11 cellular contexts compared by ENCODE assay signal in genomic region chr7:47670738-47671137, GRCh38.
A peak's percentile ranks its signal among the peaks of the same experiment; 100 is the strongest.
DNase-seq lines count a peak whose midpoint lies in the region; ATAC-seq and TF ChIP-seq lines count a peak whose summit lies in the region.
"Had no signal": no experiment of that assay in that cellular context is flagged by ENCODE, and none has a peak within 500 bp of the region (broad histone marks: within the 10 kb centered on the region; RNA-seq: fewer than 3 reads in every experiment).

No MANE protein-coding gene starts in this region.

- H4K20me1 ChIP-seq in OCI-LY7 (ENCODE audit: insufficient read depth, low read length) (no peaks in the 10 kb centered on the region), PC-3 (ENCODE audit: low read length) (no peaks in the 10 kb centered on the region)

- H3K36me3 ChIP-seq in GM06990 (ENCODE audit: control insufficient read depth, insufficient read depth, low read length) (no peaks in the 10 kb centered on the region), OCI-LY7 (ENCODE audit: insufficient read depth, low read length) (no peaks in the 10 kb centered on the region), PC-3 (ENCODE audit: low read depth, low read length) (no peaks in the 10 kb centered on the region)

- H3K9me3 Mint-ChIP-seq in activated naive CD8-positive, alpha-beta T cell treated with anti-CD3 and anti-CD28 coated beads, Interleukin-2, amount 50 U/mL, for 24 hours: no peaks in the 10 kb centered on the region

- H3K9ac ChIP-seq in PC-3 (ENCODE audit: low read length): no peak overlapping the region

- peaks cover 12% of the 10 kb centered on the region for H3K4me1 Mint-ChIP-seq in activated naive CD8-positive, alpha-beta T cell treated with anti-CD3 and anti-CD28 coated beads, Interleukin-2, amount 50 U/mL, for 24 hours

- peak; percentile 66 for ATAC-seq in GM19351 (IDR thresholded peaks at IDR 0.05; ENCODE audit: unreplicated experiment)
- ATAC-seq in HG02981 (IDR thresholded peaks at IDR 0.05; ENCODE audit: unreplicated experiment): peak; percentile 69
- no peak for ATAC-seq in activated naive CD8-positive, alpha-beta T cell treated with anti-CD3 and anti-CD28 coated beads, Interleukin-2, amount 50 U/mL, for 24 hours
- no peak for ATAC-seq in PC-3
- ATAC-seq: foreskin keratinocyte had no signal

- CTCF ChIA-PET in OCI-LY7 (lab: Charles Lee; ENCODE audit: unreplicated experiment): no interaction called here
- CTCF ChIA-PET in PC-3 (lab: Charles Lee): no interaction called here

- H3K27ac Mint-ChIP-seq in activated naive CD8-positive, alpha-beta T cell treated with anti-CD3 and anti-CD28 coated beads, Interleukin-2, amount 50 U/mL, for 24 hours: no peak overlapping the region

- peak overlapping the region; percentile 95 for H3K27ac ChIP-seq in OCI-LY7 (ENCODE audit: low read depth, low read length, poor library complexity, severe bottlenecking)
- H3K27ac ChIP-seq in PC-3 (ENCODE audit: low read length): no peak overlapping the region
- H3K27ac ChIP-seq: C4-2B, foreskin keratinocyte had no signal

- H3K27me3 ChIP-seq in GM06990 (replicated peaks; ENCODE audit: control insufficient read depth, insufficient read depth, low read length): no peaks in the 10 kb centered on the region
- no peaks in the 10 kb centered on the region for H3K27me3 ChIP-seq in PC-3 (ENCODE audit: low read length)
- H3K27me3 ChIP-seq: foreskin keratinocyte had no signal

- TF ChIP-seq CTCF in GM06990 (IDR thresholded peaks at IDR 0.05; ENCODE audit: insufficient read depth, low read length, poor library complexity, severe bottlenecking) (no peak), OCI-LY7 (conservative IDR thresholded peaks at IDR 0.05; ENCODE audit: low read length) (no peak), PC-3 (conservative IDR thresholded peaks at IDR 0.05; ENCODE audit: low read depth, low read length) (no peak)

- H3K9me2 ChIP-seq in OCI-LY7 (ENCODE audit: insufficient read depth, low read length) (no peaks in the 10 kb centered on the region), PC-3 (replicated peaks; ENCODE audit: low read length) (no peaks in the 10 kb centered on the region)

- no peak overlapping the region for H3K4me3 ChIP-seq in GM06990 (replicated peaks; ENCODE audit: low read depth, low read length)
- peak overlapping the region; percentile 55 for H3K4me3 ChIP-seq in OCI-LY7 (ENCODE audit: low read depth, low read length, poor library complexity, severe bottlenecking)
- no peak overlapping the region for H3K4me3 ChIP-seq in PC-3 (ENCODE audit: low read length)

- H3K9me3 ChIP-seq in OCI-LY7 (ENCODE audit: low read length) (no peaks in the 10 kb centered on the region), PC-3 (ENCODE audit: low read length) (no peaks in the 10 kb centered on the region)

- POLR2A ChIA-PET in OCI-LY7 (lab: Charles Lee): interaction anchor here (0.6 to 3.4 kb wide), 17 partner anchors 9 to 187 kb away, joined by 3 to 19 read pairs (median 5); no protein-coding TSS in a partner anchor
- POLR2A ChIA-PET in PC-3 (lab: Charles Lee; ENCODE audit: unreplicated experiment): no interaction called here

- BruUV-seq in OCI-LY7 (replicated peaks; lab: Mats Ljungman, UMichigan) (no TSS peak), PC-3 (replicated peaks; lab: Mats Ljungman, UMichigan) (no TSS peak)

- no peaks in the 10 kb centered on the region for H3K27me3 Mint-ChIP-seq in activated naive CD8-positive, alpha-beta T cell treated with anti-CD3 and anti-CD28 coated beads, Interleukin-2, amount 50 U/mL, for 24 hours

- H2AFZ ChIP-seq in OCI-LY7 (ENCODE audit: low read length): no peak overlapping the region; the same call in 1 of the 2 replicates
- no peak overlapping the region for H2AFZ ChIP-seq in PC-3 (ENCODE audit: low read length)

- intact Hi-C loops in OCI-LY7 (cut with micrococcal nuclease; ENCODE audit: unreplicated experiment) (loop anchor here (1.0 to 10.0 kb wide), 5 partner anchors 90 to 516 kb away; no protein-coding TSS in a partner anchor), PC-3 (cut with micrococcal nuclease) (no loop called here)

- H3K4me2 ChIP-seq in OCI-LY7 (ENCODE audit: low read length): peak overlapping the region; percentile 85
- no peak overlapping the region for H3K4me2 ChIP-seq in PC-3 (ENCODE audit: low read length)

- H3K4me3 Mint-ChIP-seq in activated naive CD8-positive, alpha-beta T cell treated with anti-CD3 and anti-CD28 coated beads, Interleukin-2, amount 50 U/mL, for 24 hours: no peak overlapping the region

- no peaks in the 10 kb centered on the region for H3K36me3 Mint-ChIP-seq in activated naive CD8-positive, alpha-beta T cell treated with anti-CD3 and anti-CD28 coated beads, Interleukin-2, amount 50 U/mL, for 24 hours (ENCODE audit: low read depth)

- DNase-seq in GM06990 (ENCODE audit: extremely low read depth, insufficient read length): peak; percentile 84
- DNase-seq in OCI-LY7 (ENCODE audit: low spot score): peak; percentile 99
- DNase-seq in activated naive CD8-positive, alpha-beta T cell treated with anti-CD3 and anti-CD28 coated beads, Interleukin-2, amount 50 U/mL, for 24 hours: no peak
- no peak for DNase-seq in NCI-H1930 (lab: John Stamatoyannopoulos, UW)
- DNase-seq in erythroblast (lab: John Stamatoyannopoulos, UW): no peak
- DNase-seq in PC-3: no peak
- DNase-seq: foreskin keratinocyte, occipital lobe had no signal

- no peaks in the 10 kb centered on the region for H3F3A ChIP-seq in PC-3 (ENCODE audit: low read length, unreplicated experiment)

- no peak for TF ChIP-seq POLR2A in erythroblast (IDR thresholded peaks at IDR 0.05; ENCODE audit: low read length)

- H3K4me1 ChIP-seq in OCI-LY7 (ENCODE audit: insufficient read depth, low read length, poor library complexity, severe bottlenecking) (peaks cover 71% of the 10 kb centered on the region), PC-3 (ENCODE audit: insufficient read depth, low read length) (peaks cover 14% of the 10 kb centered on the region)
- H3K4me1 ChIP-seq: foreskin keratinocyte had no signal

- no peaks in the 10 kb centered on the region for H3K79me2 ChIP-seq in OCI-LY7 (ENCODE audit: insufficient read depth, low read depth, low read length)
- no peaks in the 10 kb centered on the region for H3K79me2 ChIP-seq in PC-3 (ENCODE audit: low read length)

Comparison
In these comparisons a context has a peak if more than half of its experiments do, and no peak if none do; other contexts are left out.
1. DNase-seq: peak in GM06990 (single experiment) and OCI-LY7 (single experiment); none in activated naive CD8-positive, alpha-beta T cell treated with anti-CD3 and anti-CD28 coated beads, Interleukin-2, amount 50 U/mL, for 24 hours (single experiment), NCI-H1930 (0 of 2), erythroblast (0 of 2) and PC-3 (single experiment).
2. ATAC-seq: peak in GM19351 (single experiment) and HG02981 (single experiment); none in activated naive CD8-positive, alpha-beta T cell treated with anti-CD3 and anti-CD28 coated beads, Interleukin-2, amount 50 U/mL, for 24 hours (single experiment) and PC-3 (single experiment).